1 cellular context compared by ENCODE assay signal in genomic region chr17:65441053-65441635, GRCh38.
A peak's percentile ranks its signal among the peaks of the same experiment; 100 is the strongest.
TF ChIP-seq lines count a peak whose summit lies in the region.

No MANE protein-coding gene starts in this region.

TF ChIP-seq in K562, 482 proteins besides CTCF, POLR2A, EP300 and RAD21:
- TF ChIP-seq ZFP36 (IDR thresholded peaks at IDR 0.05; ENCODE audit: low read depth, low read length, partially characterized antibody) (peak; percentile 22), SMARCB1 (IDR thresholded peaks at IDR 0.05; ENCODE audit: insufficient read length, low read depth) (no peak)
